8 cellular contexts compared by ENCODE assay signal in genomic region chr3:135918600-135918999, GRCh38. TPM values are rescaled to one million over a fixed set of nuclear protein-coding genes. Genes with fewer than 3 reads are reported as not detected.
DNase-seq lines count a peak whose midpoint lies in the region; ATAC-seq, FAIRE-seq and TF ChIP-seq lines count a peak whose summit lies in the region.

No MANE protein-coding gene starts in this region.

- no peak for TF ChIP-seq POLR2A in NB4 (IDR thresholded peaks at IDR 0.05; ENCODE audit: extremely low read depth, insufficient read length)

- POLR2A ChIA-PET in Caco-2 (lab: Charles Lee), result no interaction called here

- no peaks in the 10 kb centered on the region for H3K27me3 ChIP-seq in Caco-2 (replicated peaks; ENCODE audit: control insufficient read depth, insufficient read depth, low read length)

- CTCF ChIA-PET in Caco-2 (lab: Charles Lee), result no interaction called here

- H3K27ac Mint-ChIP-seq in Caco-2 (ENCODE audit: unreplicated experiment), result no peak overlapping the region
- no peak overlapping the region for H3K27ac Mint-ChIP-seq in effector memory CD8-positive, alpha-beta T cell

- H3K36me3 Mint-ChIP-seq in Caco-2 (ENCODE audit: insufficient read depth, unreplicated experiment), result no peaks in the 10 kb centered on the region
- no peaks in the 10 kb centered on the region for H3K36me3 Mint-ChIP-seq in effector memory CD8-positive, alpha-beta T cell (ENCODE audit: insufficient read depth)

- no peaks in the 10 kb centered on the region for H3K9me3 Mint-ChIP-seq in Caco-2 (ENCODE audit: unreplicated experiment)
- H3K9me3 Mint-ChIP-seq in effector memory CD8-positive, alpha-beta T cell, result no peaks in the 10 kb centered on the region

- intact Hi-C loops in Caco-2 (cut with micrococcal nuclease; ENCODE audit: unreplicated experiment), result loop anchor here (1.0 to 2.0 kb wide), 2 partner anchors 48 to 124 kb away; no protein-coding TSS in a partner anchor
- intact Hi-C loops in mucosa of descending colon (cut with DNase I, micrococcal nuclease), result loop anchor here (1.0 to 5.0 kb wide), 2 partner anchors 124 kb away; no protein-coding TSS in a partner anchor

- H3K4me1 ChIP-seq in Caco-2, result no peaks in the 10 kb centered on the region
- no peaks in the 10 kb centered on the region for H3K4me1 ChIP-seq in mucosa of descending colon (ENCODE audit: low read depth)

- no TSS peak for BruUV-seq in Caco-2 (replicated peaks; lab: Mats Ljungman, UMichigan)

- H3K36me3 ChIP-seq in Caco-2 (ENCODE audit: control insufficient read depth, insufficient read depth, low read length) (no peaks in the 10 kb centered on the region), mucosa of descending colon (ENCODE audit: low read depth) (no peaks in the 10 kb centered on the region)

- H3K4me3 ChIP-seq in Caco-2 (ENCODE audit: low read depth, low read length) (no peak overlapping the region), NB4 (ENCODE audit: low read depth, low read length) (no peak overlapping the region), mucosa of descending colon (no peak overlapping the region)

- ATAC-seq in mucosa of descending colon (peak; percentile 50), HG02973 (IDR thresholded peaks at IDR 0.05; ENCODE audit: unreplicated experiment) (no peak), GM18511 (IDR thresholded peaks at IDR 0.05; ENCODE audit: unreplicated experiment) (no peak)
- no peak for ATAC-seq in effector memory CD8-positive, alpha-beta T cell (replicated peaks)

- FAIRE-seq in endometrium (lab: Jason Lieb, UNC), result peak; percentile 83

- H3K4me1 Mint-ChIP-seq in Caco-2 (ENCODE audit: low read depth, unreplicated experiment), result no peaks in the 10 kb centered on the region
- H3K4me1 Mint-ChIP-seq in effector memory CD8-positive, alpha-beta T cell (ENCODE audit: low read depth in 2 of 2), result no peaks in the 10 kb centered on the region

- H3K9me3 ChIP-seq in Caco-2, result no peaks in the 10 kb centered on the region
- H3K9me3 ChIP-seq in mucosa of descending colon, result no peaks in the 10 kb centered on the region

- H3K27me3 Mint-ChIP-seq in Caco-2 (ENCODE audit: insufficient read depth, unreplicated experiment), result no peaks in the 10 kb centered on the region
- peaks cover 7 to 10% of the 10 kb centered on the region in 2 donors for H3K27me3 Mint-ChIP-seq in effector memory CD8-positive, alpha-beta T cell

- H3K4me3 Mint-ChIP-seq in Caco-2 (ENCODE audit: unreplicated experiment), result no peak overlapping the region
- H3K4me3 Mint-ChIP-seq in effector memory CD8-positive, alpha-beta T cell, result no peak overlapping the region

- peak in 1 of 2 experiments; percentile 4 for DNase-seq in Caco-2
- peak; percentile 15 for DNase-seq in NB4 (ENCODE audit: low read depth)
- DNase-seq in mucosa of descending colon, result no peak
- DNase-seq in effector memory CD8-positive, alpha-beta T cell, result no peak
- no peak for DNase-seq in 8988T

- TF ChIP-seq CTCF in Caco-2 (IDR thresholded peaks at IDR 0.05; ENCODE audit: insufficient read depth in 1 of 2, low read depth in 1 of 2, low read length in 1 of 2, severe bottlenecking in 1 of 2, unreplicated experiment in 1 of 2), result peak; percentile 25 to 47
- TF ChIP-seq CTCF in NB4 (IDR thresholded peaks at IDR 0.05; ENCODE audit: low read depth, low read length), result peak; percentile 26
- TF ChIP-seq CTCF in mucosa of descending colon (IDR thresholded peaks at IDR 0.05), result peak; percentile 10

RNA-seq across cellular contexts. Expression of gene PPP2R3A, which starts 46.9 kb away (rescaled TPM):
- total RNA-seq in Caco-2 (2022) (9.5 and 10.2 TPM in 2 replicates), mucosa of descending colon (10 to 100 TPM; 16.4 to 33.8 (median 28.5) TPM)
